Comparison of ENCODE assay signal across 20 cellular contexts in genomic region chr19:49214701-49215100, GRCh38. TPM values are rescaled to one million over a fixed set of nuclear protein-coding genes. Genes with fewer than 3 reads are reported as not detected.
"Had no signal": no experiment of that assay in that cellular context is flagged by ENCODE, and none has a peak within 500 bp of the region (broad histone marks: within the 10 kb centered on the region; RNA-seq: fewer than 3 reads in every experiment).

No MANE protein-coding gene starts in this region.

- DNase-seq: activated CD4-positive, alpha-beta T cell treated with anti-CD3 and anti-CD28 coated beads, Interleukin-2, amount 50 U/mL, for 48 hours; activated CD4-positive, CD25-positive, alpha-beta regulatory T cell; activated CD8-positive, alpha-beta memory T cell treated with anti-CD3 and anti-CD28 coated beads, Interleukin-2, amount 10 ng/mL, durations not matched to agents 7 days and 5 days; activated effector memory CD4-positive, alpha-beta T cell treated with anti-CD3 and anti-CD28 coated beads, Interleukin-2, amount 50 U/mL, for 16 hours; activated T-cell treated with anti-CD3 and anti-CD28 coated beads, Interleukin-2, amount 50 U/mL, for 4 hours; amygdala; effector memory CD4-positive, alpha-beta T cell; heart right ventricle; left lung; mesendoderm; nephron progenitor cell; stimulated activated CD4-positive, alpha-beta T cell treated with anti-CD3 and anti-CD28 coated beads, Interleukin-4, amount 100 ng/mL, for 24 hours; stimulated activated naive CD8-positive, alpha-beta T cell treated with anti-CD3 and anti-CD28 coated beads, Interleukin-15, amount 100 ng/mL, for 72 hours had no signal

- H3K4me3 Mint-ChIP-seq: activated CD8-positive, alpha-beta memory T cell treated with anti-CD3 and anti-CD28 coated beads, Interleukin-2, amount 10 ng/mL, durations not matched to agents 7 days and 5 days; activated naive CD8-positive, alpha-beta T cell; activated T-cell treated with anti-CD3 and anti-CD28 coated beads, Interleukin-2, amount 50 U/mL, for 4 hours; brain; central memory CD8-positive, alpha-beta T cell; nephron progenitor cell; stimulated activated naive CD8-positive, alpha-beta T cell treated with anti-CD3 and anti-CD28 coated beads, Interleukin-15, amount 100 ng/mL, for 72 hours had no signal

- H3K27me3 ChIP-seq: heart right ventricle, left lung had no signal

- H3K36me3 Mint-ChIP-seq: activated CD8-positive, alpha-beta memory T cell treated with anti-CD3 and anti-CD28 coated beads, Interleukin-2, amount 10 ng/mL, durations not matched to agents 7 days and 5 days; activated naive CD8-positive, alpha-beta T cell had no signal

- H3K4me1 Mint-ChIP-seq: activated CD8-positive, alpha-beta memory T cell treated with anti-CD3 and anti-CD28 coated beads, Interleukin-2, amount 10 ng/mL, durations not matched to agents 7 days and 5 days had no signal

- H3K4me1 ChIP-seq: left lung had no signal

- H3K27me3 Mint-ChIP-seq: activated CD8-positive, alpha-beta memory T cell treated with anti-CD3 and anti-CD28 coated beads, Interleukin-2, amount 10 ng/mL, durations not matched to agents 7 days and 5 days; activated naive CD8-positive, alpha-beta T cell had no signal

- ATAC-seq: activated CD8-positive, alpha-beta memory T cell treated with anti-CD3 and anti-CD28 coated beads, Interleukin-2, amount 10 ng/mL, durations not matched to agents 7 days and 5 days; activated T-cell treated with anti-CD3 and anti-CD28 coated beads, Interleukin-2, amount 50 U/mL, for 4 hours; heart right ventricle; left lung; stimulated activated naive CD8-positive, alpha-beta T cell treated with anti-CD3 and anti-CD28 coated beads, Interleukin-15, amount 100 ng/mL, for 72 hours had no signal

- H3K9me3 ChIP-seq: heart right ventricle, left lung, thoracic aorta had no signal

- H3K9me3 Mint-ChIP-seq: activated T-cell treated with anti-CD3 and anti-CD28 coated beads, Interleukin-2, amount 50 U/mL, for 4 hours; brain; central memory CD8-positive, alpha-beta T cell; stimulated activated naive CD8-positive, alpha-beta T cell treated with anti-CD3 and anti-CD28 coated beads, Interleukin-15, amount 100 ng/mL, for 72 hours had no signal

- H3K4me3 ChIP-seq: heart right ventricle, left lung, thoracic aorta had no signal

- H3K27ac ChIP-seq: heart right ventricle, left lung, thoracic aorta had no signal

- H3K27ac Mint-ChIP-seq: activated CD8-positive, alpha-beta memory T cell treated with anti-CD3 and anti-CD28 coated beads, Interleukin-2, amount 10 ng/mL, durations not matched to agents 7 days and 5 days; activated naive CD8-positive, alpha-beta T cell; brain; nephron progenitor cell; stimulated activated naive CD8-positive, alpha-beta T cell treated with anti-CD3 and anti-CD28 coated beads, Interleukin-15, amount 100 ng/mL, for 72 hours had no signal

RNA-seq across cellular contexts. Expression of gene HRC, which starts 59.5 kb away (rescaled TPM):
- total RNA-seq: activated CD8-positive, alpha-beta memory T cell treated with anti-CD3 and anti-CD28 coated beads, Interleukin-2, amount 10 ng/mL, durations not matched to agents 7 days and 5 days; activated T-cell treated with anti-CD3 and anti-CD28 coated beads, Interleukin-2, amount 50 U/mL, for 4 hours; fibroblast of lung; osteocyte; renal cortical epithelial cell had no signal
